In genomic region chr16:13680021-13680672, GRCh38 we compare ENCODE assay signal across 1 cellular context.
TF ChIP-seq lines count a peak whose summit lies in the region.

No MANE protein-coding gene starts in this region.

TF ChIP-seq in K562, 482 proteins besides CTCF, POLR2A, EP300 and RAD21 (continued from another document):
- TF ChIP-seq NFRKB (IDR thresholded peaks at IDR 0.05; ENCODE audit: low read depth) = no peak
- TF ChIP-seq TAF9B (IDR thresholded peaks at IDR 0.05; ENCODE audit: partially characterized antibody) = no peak
- TF ChIP-seq, protein P1, sequence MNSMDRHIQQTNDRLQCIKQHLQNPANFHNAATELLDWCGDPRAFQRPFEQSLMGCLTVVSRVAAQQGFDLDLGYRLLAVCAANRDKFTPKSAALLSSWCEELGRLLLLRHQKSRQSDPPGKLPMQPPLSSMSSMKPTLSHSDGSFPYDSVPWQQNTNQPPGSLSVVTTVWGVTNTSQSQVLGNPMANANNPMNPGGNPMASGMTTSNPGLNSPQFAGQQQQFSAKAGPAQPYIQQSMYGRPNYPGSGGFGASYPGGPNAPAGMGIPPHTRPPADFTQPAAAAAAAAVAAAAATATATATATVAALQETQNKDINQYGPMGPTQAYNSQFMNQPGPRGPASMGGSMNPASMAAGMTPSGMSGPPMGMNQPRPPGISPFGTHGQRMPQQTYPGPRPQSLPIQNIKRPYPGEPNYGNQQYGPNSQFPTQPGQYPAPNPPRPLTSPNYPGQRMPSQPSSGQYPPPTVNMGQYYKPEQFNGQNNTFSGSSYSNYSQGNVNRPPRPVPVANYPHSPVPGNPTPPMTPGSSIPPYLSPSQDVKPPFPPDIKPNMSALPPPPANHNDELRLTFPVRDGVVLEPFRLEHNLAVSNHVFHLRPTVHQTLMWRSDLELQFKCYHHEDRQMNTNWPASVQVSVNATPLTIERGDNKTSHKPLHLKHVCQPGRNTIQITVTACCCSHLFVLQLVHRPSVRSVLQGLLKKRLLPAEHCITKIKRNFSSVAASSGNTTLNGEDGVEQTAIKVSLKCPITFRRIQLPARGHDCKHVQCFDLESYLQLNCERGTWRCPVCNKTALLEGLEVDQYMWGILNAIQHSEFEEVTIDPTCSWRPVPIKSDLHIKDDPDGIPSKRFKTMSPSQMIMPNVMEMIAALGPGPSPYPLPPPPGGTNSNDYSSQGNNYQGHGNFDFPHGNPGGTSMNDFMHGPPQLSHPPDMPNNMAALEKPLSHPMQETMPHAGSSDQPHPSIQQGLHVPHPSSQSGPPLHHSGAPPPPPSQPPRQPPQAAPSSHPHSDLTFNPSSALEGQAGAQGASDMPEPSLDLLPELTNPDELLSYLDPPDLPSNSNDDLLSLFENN (IDR thresholded peaks at IDR 0.05; ENCODE audit: low read depth in 2 of 2, low read length in 2 of 2) = no peak
- TF ChIP-seq, protein P2, sequence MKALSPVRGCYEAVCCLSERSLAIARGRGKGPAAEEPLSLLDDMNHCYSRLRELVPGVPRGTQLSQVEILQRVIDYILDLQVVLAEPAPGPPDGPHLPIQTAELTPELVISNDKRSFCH (CRISPR knock-in tag; IDR thresholded peaks at IDR 0.05) = no peak
- TF ChIP-seq, protein P2 (tag; IDR thresholded peaks at IDR 0.05) = no peak
- no peak for TF ChIP-seq MGA (IDR thresholded peaks at IDR 0.05)
- TF ChIP-seq SMARCA5 (IDR thresholded peaks at IDR 0.05) = no peak
- TF ChIP-seq CREM (IDR thresholded peaks at IDR 0.05; ENCODE audit: low read depth) = no peak
- no peak for TF ChIP-seq JUND (IDR thresholded peaks at IDR 0.05; ENCODE audit: borderline replicate concordance, low read depth, low read length)
- peak; percentile 17; the same call in 1 of the 3 replicates for TF ChIP-seq JUND (tag; IDR thresholded peaks at IDR 0.05; ENCODE audit: borderline replicate concordance, low read depth, low read length)
- peak; percentile 72 for TF ChIP-seq ZBTB40 (IDR thresholded peaks at IDR 0.05)
- TF ChIP-seq ZBTB40 (CRISPR knock-in tag; IDR thresholded peaks at IDR 0.05) = no peak
- no peak for TF ChIP-seq DDX20 (tag; IDR thresholded peaks at IDR 0.05; ENCODE audit: low read depth)
- TF ChIP-seq, protein P3, sequence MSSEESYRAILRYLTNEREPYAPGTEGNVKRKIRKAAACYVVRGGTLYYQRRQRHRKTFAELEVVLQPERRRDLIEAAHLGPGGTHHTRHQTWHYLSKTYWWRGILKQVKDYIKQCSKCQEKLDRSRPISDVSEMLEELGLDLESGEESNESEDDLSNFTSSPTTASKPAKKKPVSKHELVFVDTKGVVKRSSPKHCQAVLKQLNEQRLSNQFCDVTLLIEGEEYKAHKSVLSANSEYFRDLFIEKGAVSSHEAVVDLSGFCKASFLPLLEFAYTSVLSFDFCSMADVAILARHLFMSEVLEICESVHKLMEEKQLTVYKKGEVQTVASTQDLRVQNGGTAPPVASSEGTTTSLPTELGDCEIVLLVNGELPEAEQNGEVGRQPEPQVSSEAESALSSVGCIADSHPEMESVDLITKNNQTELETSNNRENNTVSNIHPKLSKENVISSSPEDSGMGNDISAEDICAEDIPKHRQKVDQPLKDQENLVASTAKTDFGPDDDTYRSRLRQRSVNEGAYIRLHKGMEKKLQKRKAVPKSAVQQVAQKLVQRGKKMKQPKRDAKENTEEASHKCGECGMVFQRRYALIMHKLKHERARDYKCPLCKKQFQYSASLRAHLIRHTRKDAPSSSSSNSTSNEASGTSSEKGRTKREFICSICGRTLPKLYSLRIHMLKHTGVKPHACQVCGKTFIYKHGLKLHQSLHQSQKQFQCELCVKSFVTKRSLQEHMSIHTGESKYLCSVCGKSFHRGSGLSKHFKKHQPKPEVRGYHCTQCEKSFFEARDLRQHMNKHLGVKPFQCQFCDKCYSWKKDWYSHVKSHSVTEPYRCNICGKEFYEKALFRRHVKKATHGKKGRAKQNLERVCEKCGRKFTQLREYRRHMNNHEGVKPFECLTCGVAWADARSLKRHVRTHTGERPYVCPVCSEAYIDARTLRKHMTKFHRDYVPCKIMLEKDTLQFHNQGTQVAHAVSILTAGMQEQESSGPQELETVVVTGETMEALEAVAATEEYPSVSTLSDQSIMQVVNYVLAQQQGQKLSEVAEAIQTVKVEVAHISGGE (CRISPR knock-in tag; IDR thresholded peaks at IDR 0.05) = peak in 2 of 3 experiments; percentile 60 to 96; a peak in 3 of 6 replicates
- TF ChIP-seq MAFG (tag; conservative IDR thresholded peaks at IDR 0.05) = peak; percentile 16; the same call in 1 of the 2 replicates
- TF ChIP-seq GABPB1 (CRISPR knock-in tag; IDR thresholded peaks at IDR 0.05) = no peak
- TF ChIP-seq, protein P4, sequence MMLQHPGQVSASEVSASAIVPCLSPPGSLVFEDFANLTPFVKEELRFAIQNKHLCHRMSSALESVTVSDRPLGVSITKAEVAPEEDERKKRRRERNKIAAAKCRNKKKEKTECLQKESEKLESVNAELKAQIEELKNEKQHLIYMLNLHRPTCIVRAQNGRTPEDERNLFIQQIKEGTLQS (IDR thresholded peaks at IDR 0.05) = 0 out of 2 replicates have a peak, but pooled peaks have one; percentile 27
- TF ChIP-seq, protein P4 (CRISPR knock-in tag; conservative IDR thresholded peaks at IDR 0.05) = no peak
- TF ChIP-seq ZNF384 (IDR thresholded peaks at IDR 0.05; ENCODE audit: low read depth, low read length) = no peak
- peak; percentile 67 for TF ChIP-seq GABPA (tag; conservative IDR thresholded peaks at IDR 0.05; ENCODE audit: low read depth)
- no peak for TF ChIP-seq SRSF9 (IDR thresholded peaks at IDR 0.05; ENCODE audit: borderline replicate concordance, low read depth, low read length)
